2 cellular contexts compared by ENCODE assay signal in the genomic region with DNA sequence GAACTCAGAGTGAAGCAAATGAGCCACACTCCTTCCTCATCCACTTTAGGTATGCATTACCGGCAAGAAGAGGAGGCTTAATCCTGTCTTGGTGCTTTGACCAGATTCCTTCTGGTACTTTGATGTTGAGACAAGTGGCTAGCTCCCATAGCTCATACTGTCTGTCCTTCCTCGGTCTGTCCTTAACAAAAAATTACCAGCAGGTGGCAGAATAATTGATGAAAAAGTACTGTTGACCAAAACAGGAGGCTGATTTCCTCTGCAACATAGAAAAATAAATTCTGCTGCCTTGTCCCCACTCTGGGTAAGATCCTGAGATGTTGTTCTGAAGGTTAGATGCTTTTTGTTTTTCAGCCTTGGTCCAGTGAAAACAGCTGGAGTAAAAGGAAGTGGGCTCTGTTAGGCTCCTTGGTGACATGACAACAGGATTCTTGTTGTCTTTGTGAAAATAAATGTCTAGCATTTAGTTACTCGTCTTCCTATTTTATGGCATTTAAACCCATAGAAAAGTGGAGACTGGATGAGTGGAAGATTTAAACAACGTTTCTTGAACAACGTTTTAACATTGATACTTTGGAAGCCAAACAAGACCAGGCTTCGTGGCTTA.
TF ChIP-seq lines count a peak whose summit lies in the region.

No MANE protein-coding gene starts in this region.

TF ChIP-seq in A549, 52 proteins besides CTCF, POLR2A, EP300 and RAD21:
- TF ChIP-seq RNF2 (IDR thresholded peaks at IDR 0.05; ENCODE audit: borderline replicate concordance, low read depth) (no peak), SMC3 (IDR thresholded peaks at IDR 0.05) (peak; percentile 72)
TF ChIP-seq in A549: peak in this region for 1.

TF ChIP-seq in HepG2, 621 proteins besides CTCF, POLR2A, EP300 and RAD21:
- TF ChIP-seq STAG1 (CRISPR knock-in tag; IDR thresholded peaks at IDR 0.05) (peak; percentile 62), MED1 (CRISPR knock-in tag; IDR thresholded peaks at IDR 0.05) (peak; percentile 22; the same call in 1 of the 2 replicates), SETDB1 (CRISPR knock-in tag; IDR thresholded peaks at IDR 0.05; ENCODE audit: borderline replicate concordance) (no peak), SMC3 (IDR thresholded peaks at IDR 0.05; ENCODE audit: low read length) (peak; percentile 51; the same call in 1 of the 2 replicates), MBNL3 (CRISPR knock-in tag; conservative IDR thresholded peaks at IDR 0.05) (no peak), ZNF530 (CRISPR knock-in tag; IDR thresholded peaks at IDR 0.05; ENCODE audit: low read depth) (no peak), ZNF331 (CRISPR knock-in tag; IDR thresholded peaks at IDR 0.05) (0 out of 2 replicates have a peak, but pooled peaks have one; percentile 18)
